ENCODE assay signal across 2 cellular contexts in genomic region chr12:131806654-131807053, GRCh38.
TF ChIP-seq lines count a peak whose summit lies in the region.

No MANE protein-coding gene starts in this region.

TF ChIP-seq in WTC11, 78 proteins besides CTCF, POLR2A, EP300 and RAD21 (continued from another document):
- TF ChIP-seq ATF6 (CRISPR knock-in tag; IDR thresholded peaks at IDR 0.05): no peak
- TF ChIP-seq NR1H2 (CRISPR knock-in tag; IDR thresholded peaks at IDR 0.05): no peak
- TF ChIP-seq CREB1 (CRISPR knock-in tag; IDR thresholded peaks at IDR 0.05): no peak
- no peak for TF ChIP-seq MAX (CRISPR knock-in tag; IDR thresholded peaks at IDR 0.05)
- TF ChIP-seq KAT7 (CRISPR knock-in tag; IDR thresholded peaks at IDR 0.05; ENCODE audit: borderline replicate concordance): no peak
- no peak for TF ChIP-seq E2F5 (CRISPR knock-in tag; IDR thresholded peaks at IDR 0.05)
- TF ChIP-seq, protein P1, sequence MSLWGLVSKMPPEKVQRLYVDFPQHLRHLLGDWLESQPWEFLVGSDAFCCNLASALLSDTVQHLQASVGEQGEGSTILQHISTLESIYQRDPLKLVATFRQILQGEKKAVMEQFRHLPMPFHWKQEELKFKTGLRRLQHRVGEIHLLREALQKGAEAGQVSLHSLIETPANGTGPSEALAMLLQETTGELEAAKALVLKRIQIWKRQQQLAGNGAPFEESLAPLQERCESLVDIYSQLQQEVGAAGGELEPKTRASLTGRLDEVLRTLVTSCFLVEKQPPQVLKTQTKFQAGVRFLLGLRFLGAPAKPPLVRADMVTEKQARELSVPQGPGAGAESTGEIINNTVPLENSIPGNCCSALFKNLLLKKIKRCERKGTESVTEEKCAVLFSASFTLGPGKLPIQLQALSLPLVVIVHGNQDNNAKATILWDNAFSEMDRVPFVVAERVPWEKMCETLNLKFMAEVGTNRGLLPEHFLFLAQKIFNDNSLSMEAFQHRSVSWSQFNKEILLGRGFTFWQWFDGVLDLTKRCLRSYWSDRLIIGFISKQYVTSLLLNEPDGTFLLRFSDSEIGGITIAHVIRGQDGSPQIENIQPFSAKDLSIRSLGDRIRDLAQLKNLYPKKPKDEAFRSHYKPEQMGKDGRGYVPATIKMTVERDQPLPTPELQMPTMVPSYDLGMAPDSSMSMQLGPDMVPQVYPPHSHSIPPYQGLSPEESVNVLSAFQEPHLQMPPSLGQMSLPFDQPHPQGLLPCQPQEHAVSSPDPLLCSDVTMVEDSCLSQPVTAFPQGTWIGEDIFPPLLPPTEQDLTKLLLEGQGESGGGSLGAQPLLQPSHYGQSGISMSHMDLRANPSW (CRISPR knock-in tag; conservative IDR thresholded peaks at IDR 0.05; ENCODE audit: low read depth): no peak
- TF ChIP-seq ATF2 (CRISPR knock-in tag; IDR thresholded peaks at IDR 0.05; ENCODE audit: borderline replicate concordance, low read depth): no peak
- TF ChIP-seq FOXJ3 (CRISPR knock-in tag; IDR thresholded peaks at IDR 0.05; ENCODE audit: borderline replicate concordance): no peak
- TF ChIP-seq, protein P2, sequence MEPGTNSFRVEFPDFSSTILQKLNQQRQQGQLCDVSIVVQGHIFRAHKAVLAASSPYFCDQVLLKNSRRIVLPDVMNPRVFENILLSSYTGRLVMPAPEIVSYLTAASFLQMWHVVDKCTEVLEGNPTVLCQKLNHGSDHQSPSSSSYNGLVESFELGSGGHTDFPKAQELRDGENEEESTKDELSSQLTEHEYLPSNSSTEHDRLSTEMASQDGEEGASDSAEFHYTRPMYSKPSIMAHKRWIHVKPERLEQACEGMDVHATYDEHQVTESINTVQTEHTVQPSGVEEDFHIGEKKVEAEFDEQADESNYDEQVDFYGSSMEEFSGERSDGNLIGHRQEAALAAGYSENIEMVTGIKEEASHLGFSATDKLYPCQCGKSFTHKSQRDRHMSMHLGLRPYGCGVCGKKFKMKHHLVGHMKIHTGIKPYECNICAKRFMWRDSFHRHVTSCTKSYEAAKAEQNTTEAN (CRISPR knock-in tag; IDR thresholded peaks at IDR 0.05): no peak
- TF ChIP-seq NR3C1 (CRISPR knock-in tag; conservative IDR thresholded peaks at IDR 0.05; ENCODE audit: low read depth): no peak
- TF ChIP-seq OVOL2 (CRISPR knock-in tag; IDR thresholded peaks at IDR 0.05; ENCODE audit: borderline replicate concordance): no peak

TF ChIP-seq in H1, 55 proteins besides CTCF, POLR2A, EP300 and RAD21 (continued from another document):
- TF ChIP-seq KDM5A (IDR thresholded peaks at IDR 0.05; ENCODE audit: low read length) (no peak), HDAC2 (IDR thresholded peaks at IDR 0.05; ENCODE audit: borderline replicate concordance in 1 of 2, low read depth in 2 of 2, low read length in 2 of 2) (no peak)
